17 cellular contexts compared by ENCODE assay signal in genomic region chr14:52661314-52661713, GRCh38.
"Had no signal": no experiment of that assay in that cellular context is flagged by ENCODE, and none has a peak within 500 bp of the region (broad histone marks: within the 10 kb centered on the region; RNA-seq: fewer than 3 reads in every experiment).

No MANE protein-coding gene starts in this region.

- H3K9me3 Mint-ChIP-seq: naive B cell, nephron, type B pancreatic cell had no signal

- H3K27ac Mint-ChIP-seq: nephron, progenitor cell of endocrine pancreas, type B pancreatic cell had no signal

- H3K4me1 Mint-ChIP-seq: naive B cell, nephron had no signal

- ATAC-seq: esophagus mucosa; heart left ventricle; pancreas; right cardiac atrium; stimulated activated naive CD8-positive, alpha-beta T cell treated with anti-CD3 and anti-CD28 coated beads, Interleukin-15, Interleukin-2, amounts not matched to agents 100 U/mL and 50 U/mL, for 24 hours had no signal

- H3K4me3 Mint-ChIP-seq: naive B cell, nephron, type B pancreatic cell had no signal

- DNase-seq: effector memory CD4-positive, alpha-beta T cell; heart left ventricle; hippocampal formation; kidney glomerular epithelial cell; mesendoderm; naive B cell; occipital lobe; pancreas; right cardiac atrium; stimulated activated CD4-positive, alpha-beta T cell treated with anti-CD3 and anti-CD28 coated beads, Interleukin-2, amount 100 ng/mL, for 48 hours; stimulated activated naive CD8-positive, alpha-beta T cell treated with anti-CD3 and anti-CD28 coated beads, Interleukin-15, Interleukin-2, amounts not matched to agents 100 U/mL and 50 U/mL, for 24 hours; thyroid gland; uterus had no signal

- H3K27me3 Mint-ChIP-seq: naive B cell, progenitor cell of endocrine pancreas, type B pancreatic cell had no signal
